1 cellular context compared by ENCODE assay signal in genomic region chr2:16746833-16747232, GRCh38.
A peak's percentile ranks its signal among the peaks of the same experiment; 100 is the strongest.
TF ChIP-seq lines count a peak whose summit lies in the region.

No MANE protein-coding gene starts in this region.

TF ChIP-seq in K562, 482 proteins besides CTCF, POLR2A, EP300 and RAD21 (continued from another document and continues in another):
- TF ChIP-seq ZHX1 (conservative IDR thresholded peaks at IDR 0.05; ENCODE audit: low read length) (no peak), RHOXF2B (CRISPR knock-in tag; conservative IDR thresholded peaks at IDR 0.05) (no peak), HNRNPH1 (optimal IDR thresholded peaks at IDR 0.05; ENCODE audit: low read depth, low read length) (no peak), THAP7 (CRISPR knock-in tag; IDR thresholded peaks at IDR 0.05) (no peak), SOX6 (IDR thresholded peaks at IDR 0.05) (peak; percentile 83), BRD4 (IDR thresholded peaks at IDR 0.05) (no peak), ELF4 (CRISPR knock-in tag; IDR thresholded peaks at IDR 0.05) (peak; percentile 68), ZBTB17 (CRISPR knock-in tag; IDR thresholded peaks at IDR 0.05) (no peak), KLF16 (IDR thresholded peaks at IDR 0.05) (peak; percentile 75; the same call in 1 of the 2 replicates), ZNF384 (IDR thresholded peaks at IDR 0.05; ENCODE audit: low read depth, low read length) (no peak), MEF2D (tag; conservative IDR thresholded peaks at IDR 0.05; ENCODE audit: low read depth) (peak; percentile 62; the same call in 1 of the 2 replicates), MTA1 (IDR thresholded peaks at IDR 0.05; ENCODE audit: borderline replicate concordance) (peak; percentile 66; the same call in 1 of the 2 replicates), ZBTB5 (IDR thresholded peaks at IDR 0.05) (no peak), ZFP30 (CRISPR knock-in tag; IDR thresholded peaks at IDR 0.05; ENCODE audit: borderline replicate concordance) (no peak), MEF2A (IDR thresholded peaks at IDR 0.05; ENCODE audit: control insufficient read depth, low read depth, low read length) (no peak), ZNF561 (CRISPR knock-in tag; conservative IDR thresholded peaks at IDR 0.05) (no peak), ZNF707 (CRISPR knock-in tag; conservative IDR thresholded peaks at IDR 0.05) (no peak), VEZF1 (CRISPR knock-in tag; IDR thresholded peaks at IDR 0.05) (no peak), KDM1A (IDR thresholded peaks at IDR 0.05) (no peak), GABPA (tag; conservative IDR thresholded peaks at IDR 0.05; ENCODE audit: low read depth) (0 out of 2 replicates have a peak, but pooled peaks have one; percentile 30), NR2C2 (CRISPR knock-in tag; IDR thresholded peaks at IDR 0.05) (no peak), NR2C2 (tag; IDR thresholded peaks at IDR 0.05) (no peak), LEF1 (IDR thresholded peaks at IDR 0.05) (0 out of 2 replicates have a peak, but pooled peaks have one; percentile 25), MYC (IDR thresholded peaks at IDR 0.05; ENCODE audit: low read depth, low read length) (no peak), MYC (CRISPR knock-in tag; IDR thresholded peaks at IDR 0.05; ENCODE audit: borderline replicate concordance, low read depth) (no peak), MTA2 (IDR thresholded peaks at IDR 0.05; ENCODE audit: low read depth) (peak; percentile 72), HDAC1 (IDR thresholded peaks at IDR 0.05) (0 out of 4 replicates have a peak, but pooled peaks of 1 of the 2 experiments have one; percentile 34), BMI1 (IDR thresholded peaks at IDR 0.05; ENCODE audit: low read length) (no peak), NCOA1 (IDR thresholded peaks at IDR 0.05; ENCODE audit: low read depth) (0 out of 2 replicates have a peak, but pooled peaks have one; percentile 23), CREBBP (IDR thresholded peaks at IDR 0.05; ENCODE audit: low read depth, low read length) (no peak), CC2D1A (IDR thresholded peaks at IDR 0.05) (peak; percentile 59; the same call in 1 of the 2 replicates), ELF2 (CRISPR knock-in tag; IDR thresholded peaks at IDR 0.05) (no peak), FOXM1 (IDR thresholded peaks at IDR 0.05; ENCODE audit: low read depth) (peak; percentile 68; the same call in 1 of the 2 replicates), FOXM1 (CRISPR knock-in tag; IDR thresholded peaks at IDR 0.05; ENCODE audit: low read depth) (no peak), ZNF280A (IDR thresholded peaks at IDR 0.05; ENCODE audit: low read depth, partially characterized antibody) (no peak), KLF6 (CRISPR knock-in tag; IDR thresholded peaks at IDR 0.05; ENCODE audit: borderline replicate concordance) (no peak), CBFA2T3 (IDR thresholded peaks at IDR 0.05) (peak; percentile 82), SAFB2 (IDR thresholded peaks at IDR 0.05; ENCODE audit: borderline replicate concordance, low read depth, low read length, severe bottlenecking) (no peak), ZNF224 (CRISPR knock-in tag; IDR thresholded peaks at IDR 0.05) (no peak), AFF1 (IDR thresholded peaks at IDR 0.05; ENCODE audit: low read depth in 1 of 2, partially characterized antibody in 2 of 2) (peak in 1 of 2 experiments; percentile 59), ARID1B (IDR thresholded peaks at IDR 0.05) (peak; percentile 91), JUNB (CRISPR knock-in tag; conservative IDR thresholded peaks at IDR 0.05) (no peak), HNRNPUL1 (IDR thresholded peaks at IDR 0.05; ENCODE audit: low read length) (no peak), ZNF780A (CRISPR knock-in tag; IDR thresholded peaks at IDR 0.05) (no peak), GTF2E2 (tag; IDR thresholded peaks at IDR 0.05) (no peak), ESRRA (IDR thresholded peaks at IDR 0.05; ENCODE audit: borderline replicate concordance, low read depth) (no peak), SMARCA4 (IDR thresholded peaks at IDR 0.05) (peak; percentile 88), BCOR (IDR thresholded peaks at IDR 0.05) (no peak), CTBP1 (IDR thresholded peaks at IDR 0.05; ENCODE audit: borderline replicate concordance) (peak; percentile 42; the same call in 1 of the 2 replicates), BHLHE40 (IDR thresholded peaks at IDR 0.05; ENCODE audit: low read length) (no peak), RAD51 (IDR thresholded peaks at IDR 0.05; ENCODE audit: borderline replicate concordance, low read depth) (no peak), ARID3A (IDR thresholded peaks at IDR 0.05; ENCODE audit: borderline replicate concordance, low read depth, low read length) (peak; percentile 55; the same call in 1 of the 2 replicates), ZFP36 (IDR thresholded peaks at IDR 0.05; ENCODE audit: low read depth, low read length, partially characterized antibody) (no peak), ADNP (tag; IDR thresholded peaks at IDR 0.05) (no peak; the same call in 1 of the 2 replicates), RCOR1 (IDR thresholded peaks at IDR 0.05; ENCODE audit: borderline replicate concordance in 1 of 2, low read depth in 2 of 2, low read length in 2 of 2) (peak in 1 of 2 experiments; percentile 71; a peak in 1 of 4 replicates), COPS2 (conservative IDR thresholded peaks at IDR 0.05) (no peak), ZBTB26 (CRISPR knock-in tag; IDR thresholded peaks at IDR 0.05) (no peak), TFAM (CRISPR knock-in tag; conservative IDR thresholded peaks at IDR 0.05) (no peak)
